ENCODE assay signal across 24 cellular contexts in the genomic region with DNA sequence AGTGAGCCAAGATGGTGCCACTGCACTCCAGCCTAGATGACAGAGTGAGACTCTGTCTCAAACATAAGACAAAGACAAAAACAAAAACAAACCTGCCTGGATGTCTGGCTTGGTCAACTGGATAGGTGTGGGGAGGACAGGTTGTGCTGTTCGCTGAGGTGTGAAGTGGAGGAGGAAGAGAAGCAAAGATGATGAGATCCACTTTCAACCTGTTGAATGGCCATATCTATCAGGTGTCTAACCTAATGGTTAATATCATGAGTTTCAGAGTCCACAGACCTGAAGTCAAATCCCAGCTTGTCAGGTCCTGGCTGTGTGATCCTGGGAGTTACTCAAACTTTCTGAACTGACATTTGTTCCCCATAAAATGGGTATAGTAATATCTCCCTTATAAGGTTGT. TPM values are rescaled to one million over a fixed set of nuclear protein-coding genes. Genes with fewer than 3 reads are reported as not detected.
"Had no signal": no experiment of that assay in that cellular context is flagged by ENCODE, and none has a peak within 500 bp of the region (broad histone marks: within the 10 kb centered on the region; RNA-seq: fewer than 3 reads in every experiment).

No MANE protein-coding gene starts in this region.

- H3K27ac Mint-ChIP-seq: effector memory CD8-positive, alpha-beta T cell had no signal

- H3K27ac ChIP-seq: coronary artery, esophagus squamous epithelium, heart right ventricle, psoas muscle, sigmoid colon, stomach, thyroid gland had no signal

- H3K4me3 Mint-ChIP-seq: effector memory CD8-positive, alpha-beta T cell; immature natural killer cell; naive thymus-derived CD4-positive, alpha-beta T cell; nephron; stimulated activated effector memory CD8-positive, alpha-beta T cell treated with anti-CD3 and anti-CD28 coated beads, Interleukin-12 subunit alpha, Interleukin-12 subunit beta, amount 100 ng/mL, for 72 hours had no signal

- H3K27me3 Mint-ChIP-seq: effector memory CD8-positive, alpha-beta T cell had no signal

- H3K4me1 ChIP-seq: sigmoid colon had no signal

- H3K9me3 Mint-ChIP-seq: effector memory CD8-positive, alpha-beta T cell; immature natural killer cell; naive thymus-derived CD4-positive, alpha-beta T cell; nephron; stimulated activated effector memory CD8-positive, alpha-beta T cell treated with anti-CD3 and anti-CD28 coated beads, Interleukin-12 subunit alpha, Interleukin-12 subunit beta, amount 100 ng/mL, for 72 hours had no signal

- H3K4me1 Mint-ChIP-seq: immature natural killer cell, nephron had no signal

- DNase-seq: foreskin melanocyte, islet precursor cell had no signal

- H3K4me3 ChIP-seq: coronary artery, esophagus squamous epithelium, heart right ventricle, lung, psoas muscle, sigmoid colon, stomach, thyroid gland had no signal

- H3K27me3 ChIP-seq: esophagus squamous epithelium, sigmoid colon, stomach, thyroid gland had no signal

- H3K9me3 ChIP-seq: esophagus squamous epithelium, heart right ventricle, psoas muscle, sigmoid colon, stomach, thyroid gland had no signal

- H3K36me3 Mint-ChIP-seq: immature natural killer cell; naive thymus-derived CD4-positive, alpha-beta T cell; stimulated activated effector memory CD8-positive, alpha-beta T cell treated with anti-CD3 and anti-CD28 coated beads, Interleukin-12 subunit alpha, Interleukin-12 subunit beta, amount 100 ng/mL, for 72 hours had no signal

- H3K36me3 ChIP-seq: esophagus squamous epithelium, heart right ventricle, sigmoid colon, stomach, thyroid gland had no signal

RNA-seq across cellular contexts. Expression of gene CCDC177, which starts 9.7 kb away (rescaled TPM):
- total RNA-seq: dermis microvascular lymphatic vessel endothelial cell; heart right ventricle; liver; lung; mucosa of gallbladder; naive thymus-derived CD4-positive, alpha-beta T cell; osteocyte; psoas muscle; renal cortical epithelial cell; right cardiac atrium; sigmoid colon; skeletal muscle tissue; subcutaneous adipose tissue; thyroid gland; ureter had no signal
- polyA plus RNA-seq: immature natural killer cell; naive thymus-derived CD4-positive, alpha-beta T cell; psoas muscle; right cardiac atrium; sigmoid colon had no signal
